9 cellular contexts compared by ENCODE assay signal in the genomic region with DNA sequence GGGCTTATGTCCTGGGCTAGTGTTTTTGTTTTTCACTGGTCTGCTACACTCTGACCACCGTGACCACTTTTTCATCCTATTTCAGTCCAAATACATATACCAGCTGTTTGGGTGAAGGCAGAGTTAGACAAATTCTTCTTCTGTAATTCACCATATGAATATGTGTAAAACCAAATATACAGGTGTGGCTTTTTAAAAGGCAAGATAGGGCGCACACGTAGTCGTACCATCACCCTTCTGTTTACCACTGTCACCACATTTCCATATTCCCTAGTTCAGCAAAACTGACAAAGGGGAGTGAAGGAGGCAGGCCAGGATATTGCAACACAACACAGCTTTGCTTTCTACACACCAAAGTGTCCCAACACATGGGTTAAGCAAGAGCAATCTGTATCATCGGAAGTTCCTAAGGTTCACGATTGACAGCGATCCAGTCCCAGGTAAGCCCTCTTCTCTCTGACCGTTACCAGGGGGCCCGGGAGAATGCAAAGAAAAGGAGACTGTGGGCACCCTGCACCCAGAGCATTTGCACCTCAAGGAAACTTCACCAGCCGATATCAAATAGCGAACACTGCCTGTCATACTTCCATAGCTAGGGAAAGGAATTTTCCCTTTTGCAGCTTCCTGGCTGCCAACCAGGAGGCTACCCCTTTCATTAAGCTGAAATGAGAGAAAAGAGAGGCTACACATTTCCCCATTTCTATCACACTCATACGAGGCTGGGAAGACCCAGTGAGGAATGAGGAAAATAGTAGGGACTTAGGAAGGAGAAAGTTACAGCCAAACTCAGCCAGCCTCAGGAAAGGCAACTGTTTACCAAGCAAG. TPM values are rescaled to one million over a fixed set of nuclear protein-coding genes. Genes with fewer than 3 reads are reported as not detected.
DNase-seq lines count a peak whose midpoint lies in the region; ATAC-seq, FAIRE-seq and TF ChIP-seq lines count a peak whose summit lies in the region.
"Had no signal": no experiment of that assay in that cellular context is flagged by ENCODE, and none has a peak within 500 bp of the region (broad histone marks: within the 10 kb centered on the region; RNA-seq: fewer than 3 reads in every experiment).

No MANE protein-coding gene starts in this region.

- no peaks in the 10 kb centered on the region for H3K27me3 ChIP-seq in spleen (replicated peaks in 1 of 7)

- peaks cover 0 to 10% (median 0%) of the 10 kb centered on the region in 6 donors for H3K36me3 ChIP-seq in spleen

- intact Hi-C loops in spleen (cut with DNase I; ENCODE audit: low total_unique reads): no loop called here

- peak; percentile 59 for FAIRE-seq in GM19239 (lab: Jason Lieb, UNC)

- WGBS in spleen, 5 donors: 41 to 56% (median 49%) methylated on average over 12 of the region's 12 CpGs

- DNase-seq in GM19239 (ENCODE audit: insufficient read length, low spot score) (no peak), NOMO-1 (lab: John Stamatoyannopoulos, UW; ENCODE audit: unreplicated experiment in 2 of 2) (peak; percentile 87 to 95), fibroblast of peridontal ligament (ENCODE audit: extremely low read depth) (peak; percentile 70), spleen (no peak), COR-L47 (lab: John Stamatoyannopoulos, UW) (no peak)
- no peak for DNase-seq in activated CD4-positive, alpha-beta T cell treated with anti-CD3 and anti-CD28 coated beads, Interleukin-2, amount 50 U/mL, for 1 hour
- DNase-seq: dermis blood vessel endothelial cell had no signal

- peaks cover 67 to 100% (median 99%) of the 10 kb centered on the region in 6 donors for H3K4me1 ChIP-seq in spleen

- no peaks in the 10 kb centered on the region for H3K9me3 ChIP-seq in spleen

- peak overlapping the region in 1 of 8 donors; percentile 38 for H3K4me3 ChIP-seq in spleen

- TF ChIP-seq POLR2A in spleen (IDR thresholded peaks at IDR 0.05): no peak

- H3K27ac ChIP-seq in spleen: peak overlapping the region in 7 of 8 donors; percentile 58 to 90 (median 79)

- TF ChIP-seq CTCF in spleen (IDR thresholded peaks at IDR 0.05 in 8 of 11, conservative IDR thresholded peaks at IDR 0.05 in 3 of 11): no peak

- ATAC-seq in HG03280 (IDR thresholded peaks at IDR 0.05; ENCODE audit: unreplicated experiment) (no peak), GM21526 (IDR thresholded peaks at IDR 0.05; ENCODE audit: low FRiP score, unreplicated experiment) (no peak)

RNA-seq across cellular contexts. Expression of a gene that starts 23.1 kb away (rescaled TPM):
- 100 to 1,000 TPM in 5 of 7 donors, 10 to 100 TPM in 2; 99.4 to 153 (median 101) TPM for total RNA-seq in spleen
- 10 to 100 TPM in 2 of 3 donors, 1 to 10 TPM in 1; 5.8 to 21.2 (median 10.5) TPM for polyA plus RNA-seq in spleen

Comparison
In these comparisons a context has a peak if more than half of its experiments do, and no peak if none do; other contexts are left out.
1. DNase-seq: peak in NOMO-1 (2 of 2) and fibroblast of peridontal ligament (single experiment); none in GM19239 (single experiment), spleen (single experiment), activated CD4-positive, alpha-beta T cell treated with anti-CD3 and anti-CD28 coated beads, Interleukin-2, amount 50 U/mL, for 1 hour (single experiment) and COR-L47 (single experiment).